21 cellular contexts compared by ENCODE assay signal in the genomic region with DNA sequence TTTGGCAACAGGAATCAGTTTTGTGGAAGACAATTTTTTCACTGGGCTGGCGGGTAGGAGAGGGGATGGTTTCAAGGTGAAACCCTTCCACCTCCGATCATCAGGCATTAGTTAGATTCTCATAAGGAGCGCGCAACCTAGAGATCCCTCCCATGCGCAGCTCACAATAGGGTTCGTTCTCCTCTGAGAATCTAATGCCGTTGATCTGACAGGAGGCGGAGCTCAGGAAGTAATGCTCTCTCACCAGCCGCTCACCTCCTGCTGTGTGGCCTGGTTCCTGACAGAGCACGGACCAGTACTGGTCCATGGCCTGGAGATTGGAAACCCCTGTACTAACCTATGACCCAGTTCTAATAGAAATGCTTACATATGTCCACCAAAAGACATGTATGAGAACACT.
DNase-seq lines count a peak whose midpoint lies in the region; ATAC-seq, FAIRE-seq and TF ChIP-seq lines count a peak whose summit lies in the region.
"Had no signal": no experiment of that assay in that cellular context is flagged by ENCODE, and none has a peak within 500 bp of the region (broad histone marks: within the 10 kb centered on the region; RNA-seq: fewer than 3 reads in every experiment).

No MANE protein-coding gene starts in this region.

- no peak overlapping the region for H3K4me3 ChIP-seq in neural progenitor cell
- H3K4me3 ChIP-seq: HAP-1 had no signal

- H3K4me3 Mint-ChIP-seq in WTC11 (no peak overlapping the region), neural progenitor cell (no peak overlapping the region)
- H3K4me3 Mint-ChIP-seq: B cell; CD4-positive, alpha-beta T cell had no signal

- CTCF ChIA-PET in WTC11 (lab: Charles Lee) = no interaction called here

- H3K36me3 ChIP-seq in neural progenitor cell = no peaks in the 10 kb centered on the region

- no peak overlapping the region for H3K27ac ChIP-seq in neural progenitor cell
- H3K27ac ChIP-seq: HL-60 had no signal

- ATAC-seq in WTC11 (peak; percentile 61), HG02870 (IDR thresholded peaks at IDR 0.05; ENCODE audit: unreplicated experiment) (no peak)

- H3K79me2 ChIP-seq in neural progenitor cell (ENCODE audit: low read depth) = no peaks in the 10 kb centered on the region

- H3K4me2 ChIP-seq in neural progenitor cell = no peak overlapping the region

- H3K27ac Mint-ChIP-seq in WTC11 (no peak overlapping the region), neural progenitor cell (no peak overlapping the region)
- H3K27ac Mint-ChIP-seq: B cell; CD4-positive, alpha-beta T cell had no signal

- H3F3A ChIP-seq in neural progenitor cell (ENCODE audit: low read depth) = no peaks in the 10 kb centered on the region

- H2AFZ ChIP-seq in neural progenitor cell (replicated peaks) = no peak overlapping the region

- H3K9ac ChIP-seq in neural progenitor cell = no peak overlapping the region

- no peaks in the 10 kb centered on the region for H3K9me3 ChIP-seq in neural progenitor cell (ENCODE audit: low read depth)
- H3K9me3 ChIP-seq: HAP-1 had no signal

- H3K9me3 Mint-ChIP-seq in WTC11 (peaks cover 9% of the 10 kb centered on the region), neural progenitor cell (peaks cover 11% of the 10 kb centered on the region)
- H3K9me3 Mint-ChIP-seq: CD4-positive, alpha-beta T cell had no signal

- POLR2A ChIA-PET in WTC11 (lab: Charles Lee) = no interaction called here

- H3K36me3 Mint-ChIP-seq in WTC11 (0 out of 2 replicates have a peak, but pooled peaks cover 3% of the 10 kb centered on the region), neural progenitor cell (peaks cover 32% of the 10 kb centered on the region)

- H3K27me3 ChIP-seq in neural progenitor cell = no peaks in the 10 kb centered on the region

- TF ChIP-seq CTCF in WTC11 (IDR thresholded peaks at IDR 0.05) (no peak), neural progenitor cell (IDR thresholded peaks at IDR 0.05) (no peak)

- H3K4me1 Mint-ChIP-seq in WTC11 (peaks cover 6% of the 10 kb centered on the region), neural progenitor cell (peaks cover 6% of the 10 kb centered on the region)
- H3K4me1 Mint-ChIP-seq: B cell had no signal

- H3K27me3 Mint-ChIP-seq in WTC11 (ENCODE audit: low read depth) (no peaks in the 10 kb centered on the region), neural progenitor cell (ENCODE audit: insufficient read depth, low read depth) (peaks cover 2% of the 10 kb centered on the region)
- H3K27me3 Mint-ChIP-seq: B cell; CD4-positive, alpha-beta T cell had no signal

- peaks cover 10% of the 10 kb centered on the region for H3K4me1 ChIP-seq in neural progenitor cell
- H3K4me1 ChIP-seq: HAP-1 had no signal

- H4K20me1 ChIP-seq in neural progenitor cell (ENCODE audit: low read depth) = no peaks in the 10 kb centered on the region

- FAIRE-seq in RCC 7860 (lab: Jason Lieb, UNC) = no peak
- FAIRE-seq: A204.1, GM12892, GM19239, H1 had no signal

- DNase-seq in ELF-1 (ENCODE audit: low read depth, low spot score) = peak; percentile 50
- DNase-seq in NCI-H2227 (lab: John Stamatoyannopoulos, UW; ENCODE audit: unreplicated experiment) = peak; percentile 71
- DNase-seq in WTC11 (ENCODE audit: low spot score) = peak; percentile 39
- DNase-seq in neural progenitor cell (ENCODE audit: low spot score) = peak; percentile 3
- DNase-seq in SW480 (ENCODE audit: low spot score) = no peak
- DNase-seq in RCC 7860 (ENCODE audit: low spot score) = no peak
- DNase-seq: C1 segment of cervical spinal cord; Calu3; CD4-positive, alpha-beta T cell; DMS 273 treated with DMSO at 0.1 percent for 48 hours; DMS79 treated with DMSO at 0.1 percent for 48 hours; EL; GDM1 had no signal

TF ChIP-seq in WTC11, 78 proteins besides CTCF, POLR2A, EP300 and RAD21 (continues in another document):
- no peak for TF ChIP-seq ZBTB43 (CRISPR knock-in tag; IDR thresholded peaks at IDR 0.05)
- TF ChIP-seq, protein P1, sequence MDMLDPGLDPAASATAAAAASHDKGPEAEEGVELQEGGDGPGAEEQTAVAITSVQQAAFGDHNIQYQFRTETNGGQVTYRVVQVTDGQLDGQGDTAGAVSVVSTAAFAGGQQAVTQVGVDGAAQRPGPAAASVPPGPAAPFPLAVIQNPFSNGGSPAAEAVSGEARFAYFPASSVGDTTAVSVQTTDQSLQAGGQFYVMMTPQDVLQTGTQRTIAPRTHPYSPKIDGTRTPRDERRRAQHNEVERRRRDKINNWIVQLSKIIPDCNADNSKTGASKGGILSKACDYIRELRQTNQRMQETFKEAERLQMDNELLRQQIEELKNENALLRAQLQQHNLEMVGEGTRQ (CRISPR knock-in tag; IDR thresholded peaks at IDR 0.05) = no peak
- TF ChIP-seq, protein P2, sequence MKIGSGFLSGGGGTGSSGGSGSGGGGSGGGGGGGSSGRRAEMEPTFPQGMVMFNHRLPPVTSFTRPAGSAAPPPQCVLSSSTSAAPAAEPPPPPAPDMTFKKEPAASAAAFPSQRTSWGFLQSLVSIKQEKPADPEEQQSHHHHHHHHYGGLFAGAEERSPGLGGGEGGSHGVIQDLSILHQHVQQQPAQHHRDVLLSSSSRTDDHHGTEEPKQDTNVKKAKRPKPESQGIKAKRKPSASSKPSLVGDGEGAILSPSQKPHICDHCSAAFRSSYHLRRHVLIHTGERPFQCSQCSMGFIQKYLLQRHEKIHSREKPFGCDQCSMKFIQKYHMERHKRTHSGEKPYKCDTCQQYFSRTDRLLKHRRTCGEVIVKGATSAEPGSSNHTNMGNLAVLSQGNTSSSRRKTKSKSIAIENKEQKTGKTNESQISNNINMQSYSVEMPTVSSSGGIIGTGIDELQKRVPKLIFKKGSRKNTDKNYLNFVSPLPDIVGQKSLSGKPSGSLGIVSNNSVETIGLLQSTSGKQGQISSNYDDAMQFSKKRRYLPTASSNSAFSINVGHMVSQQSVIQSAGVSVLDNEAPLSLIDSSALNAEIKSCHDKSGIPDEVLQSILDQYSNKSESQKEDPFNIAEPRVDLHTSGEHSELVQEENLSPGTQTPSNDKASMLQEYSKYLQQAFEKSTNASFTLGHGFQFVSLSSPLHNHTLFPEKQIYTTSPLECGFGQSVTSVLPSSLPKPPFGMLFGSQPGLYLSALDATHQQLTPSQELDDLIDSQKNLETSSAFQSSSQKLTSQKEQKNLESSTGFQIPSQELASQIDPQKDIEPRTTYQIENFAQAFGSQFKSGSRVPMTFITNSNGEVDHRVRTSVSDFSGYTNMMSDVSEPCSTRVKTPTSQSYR (CRISPR knock-in tag; IDR thresholded peaks at IDR 0.05) = no peak
- no peak for TF ChIP-seq ZNF532 (CRISPR knock-in tag; IDR thresholded peaks at IDR 0.05; ENCODE audit: borderline replicate concordance)
- TF ChIP-seq, protein P3, sequence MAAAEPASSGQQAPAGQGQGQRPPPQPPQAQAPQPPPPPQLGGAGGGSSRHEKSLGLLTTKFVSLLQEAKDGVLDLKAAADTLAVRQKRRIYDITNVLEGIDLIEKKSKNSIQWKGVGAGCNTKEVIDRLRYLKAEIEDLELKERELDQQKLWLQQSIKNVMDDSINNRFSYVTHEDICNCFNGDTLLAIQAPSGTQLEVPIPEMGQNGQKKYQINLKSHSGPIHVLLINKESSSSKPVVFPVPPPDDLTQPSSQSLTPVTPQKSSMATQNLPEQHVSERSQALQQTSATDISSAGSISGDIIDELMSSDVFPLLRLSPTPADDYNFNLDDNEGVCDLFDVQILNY (CRISPR knock-in tag; IDR thresholded peaks at IDR 0.05) = no peak
- TF ChIP-seq ATF1 (CRISPR knock-in tag; IDR thresholded peaks at IDR 0.05) = no peak
- TF ChIP-seq NR2C2 (CRISPR knock-in tag; IDR thresholded peaks at IDR 0.05) = no peak
- TF ChIP-seq JUN (CRISPR knock-in tag; IDR thresholded peaks at IDR 0.05) = no peak

Comparison
In these comparisons a context has a peak if more than half of its experiments do, and no peak if none do; other contexts are left out.
1. DNase-seq: peak in ELF-1 (single experiment), NCI-H2227 (single experiment), WTC11 (single experiment) and neural progenitor cell (single experiment); none in SW480 (single experiment) and RCC 7860 (single experiment).